In the genomic region with DNA sequence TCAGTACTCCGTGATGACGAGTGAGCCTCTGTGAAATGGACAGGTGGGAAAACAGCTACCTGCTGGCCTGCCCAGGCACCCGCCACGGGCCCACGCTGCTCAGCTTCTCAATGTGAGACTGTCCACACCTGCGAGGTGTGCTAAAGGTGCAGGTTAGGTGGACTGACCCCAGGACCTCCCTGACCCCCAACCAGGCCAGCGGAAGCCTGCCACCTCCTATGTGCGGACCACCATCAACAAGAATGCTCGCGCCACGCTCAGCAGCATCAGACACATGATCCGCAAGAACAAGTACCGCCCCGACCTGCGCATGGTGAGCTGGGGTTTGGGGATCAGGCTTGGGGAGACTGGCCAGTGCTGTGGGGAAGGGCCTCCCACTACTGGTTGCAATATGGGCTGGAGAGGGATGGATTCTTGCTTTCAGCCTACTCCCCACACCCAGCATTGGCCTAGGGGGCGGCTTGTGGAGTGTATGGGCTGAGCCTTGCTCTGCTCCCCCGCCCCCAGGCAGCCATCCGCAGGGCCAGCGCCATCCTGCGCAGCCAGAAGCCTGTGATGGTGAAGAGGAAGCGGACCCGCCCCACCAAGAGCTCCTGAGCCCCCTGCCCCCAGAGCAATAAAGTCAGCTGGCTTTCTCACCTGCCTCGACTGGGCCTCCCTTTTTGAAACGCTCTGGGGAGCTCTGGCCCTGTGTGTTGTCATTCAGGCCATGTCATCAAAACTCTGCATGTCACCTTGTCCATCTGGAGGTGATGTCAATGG, we compare ENCODE assay signal across 8 cellular contexts. TPM values are rescaled to one million over a fixed set of nuclear protein-coding genes. Genes with fewer than 3 reads are reported as not detected.
A peak's percentile ranks its signal among the peaks of the same experiment; 100 is the strongest.
DNase-seq lines count a peak whose midpoint lies in the region; ATAC-seq and TF ChIP-seq lines count a peak whose summit lies in the region.

No MANE protein-coding gene starts in this region.

- TF ChIP-seq CTCF in AG10803 (conservative IDR thresholded peaks at IDR 0.05; ENCODE audit: low read length) (no peak), brain (conservative IDR thresholded peaks at IDR 0.05) (no peak)

- H3K9ac ChIP-seq in HUES48 (ENCODE audit: low read depth, low read length): no peak overlapping the region
- peak overlapping the region; percentile 74 for H3K9ac ChIP-seq in mucosa of stomach (ENCODE audit: low read length)

- H3K9me3 ChIP-seq in HUES48 (ENCODE audit: control insufficient read depth, insufficient read depth, low read length) (no peaks in the 10 kb centered on the region), mucosa of stomach (ENCODE audit: control insufficient read depth, low read length) (no peaks in the 10 kb centered on the region)

- H3K36me3 ChIP-seq in HUES48 (ENCODE audit: control insufficient read depth, insufficient read depth, low read length) (peaks cover 39% of the 10 kb centered on the region), mucosa of stomach (ENCODE audit: control insufficient read depth, insufficient read depth, low read length) (peaks cover 10% of the 10 kb centered on the region)

- peak overlapping the region; percentile 98 to 100 (median 99) for H3K4me3 Mint-ChIP-seq in brain

- ATAC-seq in HG02884 (IDR thresholded peaks at IDR 0.05; ENCODE audit: unreplicated experiment): no peak

- peaks cover 45% of the 10 kb centered on the region for H3K4me1 ChIP-seq in HUES48 (ENCODE audit: control insufficient read depth, insufficient read depth, low read length)
- peaks cover 44% of the 10 kb centered on the region for H3K4me1 ChIP-seq in mucosa of stomach (ENCODE audit: control insufficient read depth, insufficient read depth, low read length)

- H3K27me3 Mint-ChIP-seq in brain: peaks cover 11% of the 10 kb centered on the region

- peaks cover 49% of the 10 kb centered on the region for H3K36me3 Mint-ChIP-seq in brain

- peak overlapping the region in 4 of 5 experiments; percentile 37 to 97 (median 50) for H3K27ac Mint-ChIP-seq in brain

- H3K9me3 Mint-ChIP-seq in brain: peaks cover 0 to 4% (median 0%) of the 10 kb centered on the region in 5 experiments

- DNase-seq in AG10803 (ENCODE audit: low read depth) (no peak), NCI-H1048 (lab: John Stamatoyannopoulos, UW) (no peak), NCI-H146 treated with DMSO at 0.1 percent for 48 hours (lab: John Stamatoyannopoulos, UW; ENCODE audit: unreplicated experiment) (no peak), cerebellar nuclear complex (lab: John Stamatoyannopoulos, UW) (no peak)

- peak overlapping the region; percentile 98 for H3K4me3 ChIP-seq in AG10803 (ENCODE audit: low read length)
- H3K4me3 ChIP-seq in HUES48 (ENCODE audit: low read depth, low read length): peak overlapping the region; percentile 94
- H3K4me3 ChIP-seq in mucosa of stomach (ENCODE audit: low read length): peak overlapping the region; percentile 85

- H3K27ac ChIP-seq in HUES48 (ENCODE audit: low read depth, low read length): no peak overlapping the region

- H3K27me3 ChIP-seq in HUES48 (ENCODE audit: control insufficient read depth, insufficient read depth, low read length) (no peaks in the 10 kb centered on the region), mucosa of stomach (ENCODE audit: control insufficient read depth, insufficient read depth, low read length) (no peaks in the 10 kb centered on the region)

- H3K4me1 Mint-ChIP-seq in brain: peaks cover 78% of the 10 kb centered on the region

RNA-seq across cellular contexts. Expression of a gene that starts 2.2 kb away (rescaled TPM):
- 2,617 TPM for polyA plus RNA-seq in brain (ENCODE audit: insufficient read depth, low read depth, low replicate concordance)

RNA-seq across cellular contexts. Expression of a gene that starts 3.8 kb away (rescaled TPM):
- polyA plus RNA-seq in brain (ENCODE audit: insufficient read depth, low read depth, low replicate concordance): 2.9 TPM

RNA-seq across cellular contexts. Expression of a gene that starts 11.3 kb away (rescaled TPM):
- not detected for polyA plus RNA-seq in brain (ENCODE audit: insufficient read depth, low read depth, low replicate concordance)

RNA-seq across cellular contexts. Expression of a gene that starts 17.7 kb away (rescaled TPM):
- polyA plus RNA-seq in brain (ENCODE audit: insufficient read depth, low read depth, low replicate concordance): 0.41 TPM

RNA-seq across cellular contexts. Expression of a gene that starts 19.7 kb away (rescaled TPM):
- 222 TPM for polyA plus RNA-seq in brain (ENCODE audit: insufficient read depth, low read depth, low replicate concordance)
